Comparison of ENCODE assay signal across 21 cellular contexts in genomic region chr6:16055852-16056251, GRCh38.
DNase-seq lines count a peak whose midpoint lies in the region; ATAC-seq, FAIRE-seq and TF ChIP-seq lines count a peak whose summit lies in the region.
"Had no signal": no experiment of that assay in that cellular context is flagged by ENCODE, and none has a peak within 500 bp of the region (broad histone marks: within the 10 kb centered on the region; RNA-seq: fewer than 3 reads in every experiment).

No MANE protein-coding gene starts in this region.

- no peaks in the 10 kb centered on the region for H3K9me3 ChIP-seq in SU-DHL-6 (ENCODE audit: insufficient read depth, low read length)
- H3K9me3 ChIP-seq in hepatocyte (ENCODE audit: low read depth) = no peaks in the 10 kb centered on the region
- H3K9me3 ChIP-seq: A549, SJCRH30 had no signal

- H3K4me2 ChIP-seq in SU-DHL-6 (ENCODE audit: low read depth, low read length, poor library complexity, severe bottlenecking) = peak overlapping the region; percentile 16
- peak overlapping the region; percentile 32 for H3K4me2 ChIP-seq in hepatocyte
- H3K4me2 ChIP-seq: A549 had no signal

- H3K9me2 ChIP-seq in SU-DHL-6 (replicated peaks; ENCODE audit: insufficient read depth, low read length) = no peaks in the 10 kb centered on the region
- no peaks in the 10 kb centered on the region for H3K9me2 ChIP-seq in hepatocyte (replicated peaks; ENCODE audit: insufficient read depth)

- no peak for ATAC-seq in HG02623 (IDR thresholded peaks at IDR 0.05; ENCODE audit: unreplicated experiment)
- ATAC-seq: A549, HCT116, T-cell had no signal

- DNase-seq in ELR (ENCODE audit: low read depth) = peak; percentile 2
- peak; percentile 12 for DNase-seq in HTR-8/SVneo (ENCODE audit: insufficient read length, low spot score)
- DNase-seq in hepatocyte (ENCODE audit: low spot score) = no peak
- no peak for DNase-seq in activated CD4-positive, alpha-beta T cell treated with anti-CD3 and anti-CD28 coated beads for 4 hours
- no peak for DNase-seq in immature natural killer cell
- no peak for DNase-seq in mesothelial cell of epicardium (ENCODE audit: low spot score in 2 of 2, unreplicated experiment in 2 of 2)
- DNase-seq: Calu3, DMS79 treated with DMSO at 0.1 percent for 48 hours, GF-D8, NCI-H1092 treated with DMSO at 0.1 percent for 48 hours, NCI-H187, NCI-H446, NCI-H774, RPMI8226, SJCRH30, T-cell had no signal

- H3K4me3 ChIP-seq in SU-DHL-6 (ENCODE audit: insufficient read depth, low read length, poor library complexity, severe bottlenecking) (no peak overlapping the region), hepatocyte (no peak overlapping the region)
- H3K4me3 ChIP-seq: A549, SJCRH30 had no signal

- no peak overlapping the region for H3K27ac Mint-ChIP-seq in immature natural killer cell
- H3K27ac Mint-ChIP-seq in mesothelial cell of epicardium = no peak overlapping the region
- H3K27ac Mint-ChIP-seq: CD14-positive monocyte, T-cell had no signal

- H3K9ac ChIP-seq in SU-DHL-6 (ENCODE audit: low read length) = no peak overlapping the region

- H3K79me2 ChIP-seq in SU-DHL-6 (ENCODE audit: insufficient read depth, low read length) (no peaks in the 10 kb centered on the region), hepatocyte (no peaks in the 10 kb centered on the region)

- WGBS in hepatocyte (ENCODE audit: low lambda C conversion rate, missing lambda C conversion rate) = 70% methylated on average over 4 of the region's 4 CpGs

- H3K36me3 ChIP-seq in SU-DHL-6 (ENCODE audit: low read length) (no peaks in the 10 kb centered on the region), hepatocyte (replicated peaks; ENCODE audit: insufficient read depth, low read depth) (no peaks in the 10 kb centered on the region)
- H3K36me3 ChIP-seq: SJCRH30 had no signal

- TF ChIP-seq CTCF in SU-DHL-6 (IDR thresholded peaks at IDR 0.05; ENCODE audit: insufficient read depth, low read length, poor library complexity, severe bottlenecking) (no peak), hepatocyte (IDR thresholded peaks at IDR 0.05; ENCODE audit: poor library complexity) (no peak), mesothelial cell of epicardium (IDR thresholded peaks at IDR 0.05; ENCODE audit: unreplicated experiment) (no peak)

- H3K4me1 Mint-ChIP-seq in immature natural killer cell = peaks cover 8 to 10% of the 10 kb centered on the region in 2 donors
- H3K4me1 Mint-ChIP-seq in mesothelial cell of epicardium = peaks cover 13% of the 10 kb centered on the region

- FAIRE-seq in HTR-8/SVneo (lab: Jason Lieb, UNC) = no peak
- FAIRE-seq: A549 had no signal

- H2AFZ ChIP-seq in SU-DHL-6 (ENCODE audit: low read depth, low read length, severe bottlenecking) = no peak overlapping the region
- no peak overlapping the region for H2AFZ ChIP-seq in hepatocyte

- H3K9me3 Mint-ChIP-seq in immature natural killer cell (no peaks in the 10 kb centered on the region), mesothelial cell of epicardium (no peaks in the 10 kb centered on the region)
- H3K9me3 Mint-ChIP-seq: T-cell had no signal

- H3K4me3 Mint-ChIP-seq in immature natural killer cell (no peak overlapping the region), mesothelial cell of epicardium (no peak overlapping the region)
- H3K4me3 Mint-ChIP-seq: CD14-positive monocyte, T-cell had no signal

- H3K4me1 ChIP-seq in hepatocyte (ENCODE audit: insufficient read depth) = no peaks in the 10 kb centered on the region
- H3K4me1 ChIP-seq: A549 had no signal

- H3K36me3 Mint-ChIP-seq in immature natural killer cell (peaks cover 0 to 4% (median 0%) of the 10 kb centered on the region in 3 donors), mesothelial cell of epicardium (no peaks in the 10 kb centered on the region)
- H3K36me3 Mint-ChIP-seq: CD14-positive monocyte, T-cell had no signal

- H3F3A ChIP-seq in SU-DHL-6 (ENCODE audit: insufficient read depth) = no peaks in the 10 kb centered on the region

- no peaks in the 10 kb centered on the region for H4K20me1 ChIP-seq in SU-DHL-6 (ENCODE audit: low read depth, low read length)
- H4K20me1 ChIP-seq in hepatocyte (ENCODE audit: insufficient read depth, poor library complexity, severe bottlenecking) = no peaks in the 10 kb centered on the region

- H3K27ac ChIP-seq in SU-DHL-6 (ENCODE audit: low read depth, low read length) (no peak overlapping the region), hepatocyte (no peak overlapping the region)
- H3K27ac ChIP-seq: A549, SJCRH30 had no signal

- H3K27me3 ChIP-seq in SU-DHL-6 (ENCODE audit: low read length) = no peaks in the 10 kb centered on the region
- H3K27me3 ChIP-seq in hepatocyte = no peaks in the 10 kb centered on the region
- H3K27me3 ChIP-seq: SJCRH30 had no signal

- H3K27me3 Mint-ChIP-seq in immature natural killer cell (ENCODE audit: low read depth in 3 of 3) (peaks cover 0 to 8% (median 0%) of the 10 kb centered on the region in 3 donors), mesothelial cell of epicardium (ENCODE audit: low read depth) (no peaks in the 10 kb centered on the region)

Comparison
In these comparisons a context has a peak if more than half of its experiments do, and no peak if none do; other contexts are left out.
1. DNase-seq: peak in ELR (single experiment) and HTR-8/SVneo (single experiment); none in hepatocyte (single experiment), activated CD4-positive, alpha-beta T cell treated with anti-CD3 and anti-CD28 coated beads for 4 hours (0 of 2), immature natural killer cell (0 of 3) and mesothelial cell of epicardium (0 of 2).